In genomic region chr3:66037330-66037985, GRCh38 we compare ENCODE assay signal across 8 cellular contexts. TPM values are rescaled to one million over a fixed set of nuclear protein-coding genes. Genes with fewer than 3 reads are reported as not detected.
DNase-seq lines count a peak whose midpoint lies in the region; ATAC-seq and TF ChIP-seq lines count a peak whose summit lies in the region.

No MANE protein-coding gene starts in this region.

- no peaks in the 10 kb centered on the region for H3K36me3 Mint-ChIP-seq in activated CD4-positive, alpha-beta memory T cell treated with anti-CD3 and anti-CD28 coated beads for 36 hours
- H3K36me3 Mint-ChIP-seq in activated CD4-positive, alpha-beta memory T cell treated with anti-CD3 and anti-CD28 coated beads, Interleukin-2, amount 10 ng/mL, durations not matched to agents 7 days and 5 days (ENCODE audit: low read depth), result no peaks in the 10 kb centered on the region

- DNase-seq in activated CD4-positive, alpha-beta memory T cell treated with anti-CD3 and anti-CD28 coated beads for 36 hours, result no peak
- DNase-seq in activated CD4-positive, alpha-beta memory T cell treated with anti-CD3 and anti-CD28 coated beads, Interleukin-2, amount 10 ng/mL, durations not matched to agents 7 days and 5 days, result no peak
- DNase-seq in SJSA1 (ENCODE audit: low read depth in 1 of 2, low spot score in 2 of 2), result peak in 1 of 2 experiments; percentile 26
- DNase-seq in esophagus muscularis mucosa (ENCODE audit: extremely low spot score), result no peak
- DNase-seq in myocyte (ENCODE audit: low read depth), result peak; percentile 47
- DNase-seq in activated naive CD4-positive, alpha-beta T cell treated with Interleukin-2 at 50 U/mL for 16 hours, result no peak

- H3K9me3 Mint-ChIP-seq in activated CD4-positive, alpha-beta memory T cell treated with anti-CD3 and anti-CD28 coated beads for 36 hours, result no peaks in the 10 kb centered on the region
- H3K9me3 Mint-ChIP-seq in activated CD4-positive, alpha-beta memory T cell treated with anti-CD3 and anti-CD28 coated beads, Interleukin-2, amount 10 ng/mL, durations not matched to agents 7 days and 5 days, result no peaks in the 10 kb centered on the region

- WGBS in esophagus muscularis mucosa, result 9% methylated on average over 22 of the region's 33 CpGs

- no peaks in the 10 kb centered on the region for H3K9me3 ChIP-seq in SJSA1 (replicated peaks)
- no peaks in the 10 kb centered on the region for H3K9me3 ChIP-seq in esophagus muscularis mucosa

- H3K27me3 ChIP-seq in SJSA1 (replicated peaks), result no peaks in the 10 kb centered on the region
- no peaks in the 10 kb centered on the region for H3K27me3 ChIP-seq in esophagus muscularis mucosa

- peaks cover 46% of the 10 kb centered on the region for H3K4me1 ChIP-seq in SJSA1 (replicated peaks)
- H3K4me1 ChIP-seq in esophagus muscularis mucosa, result peaks cover 6 to 40% (median 35%) of the 10 kb centered on the region in 4 donors

- no peak overlapping the region for H3K27ac Mint-ChIP-seq in activated CD4-positive, alpha-beta memory T cell treated with anti-CD3 and anti-CD28 coated beads for 36 hours
- H3K27ac Mint-ChIP-seq in activated CD4-positive, alpha-beta memory T cell treated with anti-CD3 and anti-CD28 coated beads, Interleukin-2, amount 10 ng/mL, durations not matched to agents 7 days and 5 days, result no peak overlapping the region

- POLR2A ChIA-PET in activated CD4-positive, alpha-beta memory T cell treated with anti-CD3 and anti-CD28 coated beads for 36 hours (lab: Charles Lee), result no interaction called here
- POLR2A ChIA-PET in activated CD4-positive, alpha-beta memory T cell treated with anti-CD3 and anti-CD28 coated beads, Interleukin-2, amount 10 ng/mL, durations not matched to agents 7 days and 5 days (lab: Charles Lee), result no interaction called here

- H3K4me1 Mint-ChIP-seq in activated CD4-positive, alpha-beta memory T cell treated with anti-CD3 and anti-CD28 coated beads for 36 hours (ENCODE audit: low read depth), result peaks cover 25% of the 10 kb centered on the region
- H3K4me1 Mint-ChIP-seq in activated CD4-positive, alpha-beta memory T cell treated with anti-CD3 and anti-CD28 coated beads, Interleukin-2, amount 10 ng/mL, durations not matched to agents 7 days and 5 days, result peaks cover 21% of the 10 kb centered on the region

- intact Hi-C loops in activated CD4-positive, alpha-beta memory T cell treated with anti-CD3 and anti-CD28 coated beads for 36 hours (cut with micrococcal nuclease), result loop anchor here (5.0 kb wide), 1 partner anchor 185 kb away; the partner anchor contains the start of gene SLC25A26
- intact Hi-C loops in esophagus muscularis mucosa (cut with DNase I), result loop anchor here (5.0 to 10.0 kb wide), 4 partner anchors 80 to 253 kb away; no protein-coding TSS in a partner anchor

- H3K36me3 ChIP-seq in SJSA1, result no peaks in the 10 kb centered on the region
- no peaks in the 10 kb centered on the region for H3K36me3 ChIP-seq in esophagus muscularis mucosa

- H3K4me3 ChIP-seq in SJSA1, result peak overlapping the region; percentile 59
- H3K4me3 ChIP-seq in esophagus muscularis mucosa, result peak overlapping the region; percentile 71 to 90 (median 80)

- H3K4me3 Mint-ChIP-seq in activated CD4-positive, alpha-beta memory T cell treated with anti-CD3 and anti-CD28 coated beads for 36 hours, result peak overlapping the region; percentile 26
- no peak overlapping the region for H3K4me3 Mint-ChIP-seq in activated CD4-positive, alpha-beta memory T cell treated with anti-CD3 and anti-CD28 coated beads, Interleukin-2, amount 10 ng/mL, durations not matched to agents 7 days and 5 days

- no peak for TF ChIP-seq POLR2A in esophagus muscularis mucosa (IDR thresholded peaks at IDR 0.05; ENCODE audit: low read depth)

- TF ChIP-seq CTCF in esophagus muscularis mucosa (IDR thresholded peaks at IDR 0.05), result peak; percentile 17 to 41 (median 29)

- TF ChIP-seq EP300 in esophagus muscularis mucosa (IDR thresholded peaks at IDR 0.05), result no peak

- H3K27ac ChIP-seq in SJSA1, result no peak overlapping the region
- H3K27ac ChIP-seq in esophagus muscularis mucosa (replicated peaks in 1 of 4), result peak overlapping the region; percentile 88 to 96 (median 92)

- H3K27me3 Mint-ChIP-seq in activated CD4-positive, alpha-beta memory T cell treated with anti-CD3 and anti-CD28 coated beads for 36 hours, result peaks cover 57% of the 10 kb centered on the region
- peaks cover 58% of the 10 kb centered on the region for H3K27me3 Mint-ChIP-seq in activated CD4-positive, alpha-beta memory T cell treated with anti-CD3 and anti-CD28 coated beads, Interleukin-2, amount 10 ng/mL, durations not matched to agents 7 days and 5 days

- no peak for ATAC-seq in GM21619 (IDR thresholded peaks at IDR 0.05; ENCODE audit: unreplicated experiment)
- ATAC-seq in HG03521 (IDR thresholded peaks at IDR 0.05; ENCODE audit: unreplicated experiment), result no peak

- CTCF ChIA-PET in activated CD4-positive, alpha-beta memory T cell treated with anti-CD3 and anti-CD28 coated beads for 36 hours (lab: Charles Lee), result no interaction called here
- CTCF ChIA-PET in activated CD4-positive, alpha-beta memory T cell treated with anti-CD3 and anti-CD28 coated beads, Interleukin-2, amount 10 ng/mL, durations not matched to agents 7 days and 5 days (lab: Charles Lee), result no interaction called here

RNA-seq across cellular contexts. Expression of gene MAGI1, which starts 1.3 kb away (rescaled TPM):
- under 1 TPM; 0.21 to 0.24 TPM for total RNA-seq in activated CD4-positive, alpha-beta memory T cell treated with anti-CD3 and anti-CD28 coated beads for 36 hours
- under 1 TPM; 0.18 to 0.25 TPM for total RNA-seq in activated CD4-positive, alpha-beta memory T cell treated with anti-CD3 and anti-CD28 coated beads, Interleukin-2, amount 10 ng/mL, durations not matched to agents 7 days and 5 days
- total RNA-seq in SJSA1 (2014; rRNA removed; shearing (Covaris generic)), result 4.6 and 4.9 TPM in 2 replicates
- total RNA-seq in esophagus muscularis mucosa (10 to 100 TPM; 17.1 to 35.1 (median 25.2) TPM), myocyte (10.6 and 14.5 TPM in 2 replicates)
- 7.2 TPM for polyA plus RNA-seq in myocyte (2012)
